1 cellular context compared by ENCODE assay signal in genomic region chr5:10627185-10628115, GRCh38.
TF ChIP-seq lines count a peak whose summit lies in the region.

No MANE protein-coding gene starts in this region.

TF ChIP-seq in HepG2, 621 proteins besides CTCF, POLR2A, EP300 and RAD21 (continued from another document and continues in another):
- TF ChIP-seq, protein P1, sequence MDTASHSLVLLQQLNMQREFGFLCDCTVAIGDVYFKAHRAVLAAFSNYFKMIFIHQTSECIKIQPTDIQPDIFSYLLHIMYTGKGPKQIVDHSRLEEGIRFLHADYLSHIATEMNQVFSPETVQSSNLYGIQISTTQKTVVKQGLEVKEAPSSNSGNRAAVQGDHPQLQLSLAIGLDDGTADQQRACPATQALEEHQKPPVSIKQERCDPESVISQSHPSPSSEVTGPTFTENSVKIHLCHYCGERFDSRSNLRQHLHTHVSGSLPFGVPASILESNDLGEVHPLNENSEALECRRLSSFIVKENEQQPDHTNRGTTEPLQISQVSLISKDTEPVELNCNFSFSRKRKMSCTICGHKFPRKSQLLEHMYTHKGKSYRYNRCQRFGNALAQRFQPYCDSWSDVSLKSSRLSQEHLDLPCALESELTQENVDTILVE (CRISPR knock-in tag; IDR thresholded peaks at IDR 0.05) = 0 out of 2 replicates have a peak, but pooled peaks have one; percentile 45
- TF ChIP-seq ZNF614 (CRISPR knock-in tag; IDR thresholded peaks at IDR 0.05; ENCODE audit: borderline replicate concordance) (peak; percentile 36; the same call in 1 of the 2 replicates), ATF2 (CRISPR knock-in tag; IDR thresholded peaks at IDR 0.05) (peak; percentile 80), SRSF1 (optimal IDR thresholded peaks at IDR 0.05; ENCODE audit: low read depth, low read length) (no peak), ZNF557 (CRISPR knock-in tag; IDR thresholded peaks at IDR 0.05) (no peak), ZNF20 (CRISPR knock-in tag; IDR thresholded peaks at IDR 0.05) (no peak), SAP130 (CRISPR knock-in tag; IDR thresholded peaks at IDR 0.05; ENCODE audit: low read depth) (0 out of 2 replicates have a peak, but pooled peaks have one; percentile 14), SALL1 (CRISPR knock-in tag; IDR thresholded peaks at IDR 0.05) (peak; percentile 28; the same call in 1 of the 2 replicates), SMC3 (IDR thresholded peaks at IDR 0.05; ENCODE audit: low read length) (peak; percentile 90), SP4 (CRISPR knock-in tag; IDR thresholded peaks at IDR 0.05) (no peak), KAT8 (CRISPR knock-in tag; IDR thresholded peaks at IDR 0.05) (no peak), NFATC3 (CRISPR knock-in tag; IDR thresholded peaks at IDR 0.05) (no peak), CREB1 (IDR thresholded peaks at IDR 0.05) (peak; percentile 55), CREB1 (CRISPR knock-in tag; IDR thresholded peaks at IDR 0.05) (no peak), ZBTB21 (CRISPR knock-in tag; IDR thresholded peaks at IDR 0.05) (peak; percentile 56; the same call in 1 of the 2 replicates), ZSCAN25 (CRISPR knock-in tag; IDR thresholded peaks at IDR 0.05) (peak; percentile 60), ZNF343 (CRISPR knock-in tag; IDR thresholded peaks at IDR 0.05) (no peak), ZFP62 (CRISPR knock-in tag; IDR thresholded peaks at IDR 0.05) (no peak), NFYC (CRISPR knock-in tag; IDR thresholded peaks at IDR 0.05) (peak; percentile 58), SMARCC2 (IDR thresholded peaks at IDR 0.05) (no peak), ZNF543 (CRISPR knock-in tag; IDR thresholded peaks at IDR 0.05) (no peak), ARID3A (IDR thresholded peaks at IDR 0.05; ENCODE audit: low read depth, low read length) (0 out of 2 replicates have a peak, but pooled peaks have one; percentile 30), MXD4 (CRISPR knock-in tag; IDR thresholded peaks at IDR 0.05) (0 out of 2 replicates have a peak, but pooled peaks have one; percentile 37), MAX (IDR thresholded peaks at IDR 0.05) (peak; percentile 41; the same call in 1 of the 2 replicates)
- TF ChIP-seq, protein P2, sequence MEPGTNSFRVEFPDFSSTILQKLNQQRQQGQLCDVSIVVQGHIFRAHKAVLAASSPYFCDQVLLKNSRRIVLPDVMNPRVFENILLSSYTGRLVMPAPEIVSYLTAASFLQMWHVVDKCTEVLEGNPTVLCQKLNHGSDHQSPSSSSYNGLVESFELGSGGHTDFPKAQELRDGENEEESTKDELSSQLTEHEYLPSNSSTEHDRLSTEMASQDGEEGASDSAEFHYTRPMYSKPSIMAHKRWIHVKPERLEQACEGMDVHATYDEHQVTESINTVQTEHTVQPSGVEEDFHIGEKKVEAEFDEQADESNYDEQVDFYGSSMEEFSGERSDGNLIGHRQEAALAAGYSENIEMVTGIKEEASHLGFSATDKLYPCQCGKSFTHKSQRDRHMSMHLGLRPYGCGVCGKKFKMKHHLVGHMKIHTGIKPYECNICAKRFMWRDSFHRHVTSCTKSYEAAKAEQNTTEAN (CRISPR knock-in tag; conservative IDR thresholded peaks at IDR 0.05) = no peak
- TF ChIP-seq, protein P3, sequence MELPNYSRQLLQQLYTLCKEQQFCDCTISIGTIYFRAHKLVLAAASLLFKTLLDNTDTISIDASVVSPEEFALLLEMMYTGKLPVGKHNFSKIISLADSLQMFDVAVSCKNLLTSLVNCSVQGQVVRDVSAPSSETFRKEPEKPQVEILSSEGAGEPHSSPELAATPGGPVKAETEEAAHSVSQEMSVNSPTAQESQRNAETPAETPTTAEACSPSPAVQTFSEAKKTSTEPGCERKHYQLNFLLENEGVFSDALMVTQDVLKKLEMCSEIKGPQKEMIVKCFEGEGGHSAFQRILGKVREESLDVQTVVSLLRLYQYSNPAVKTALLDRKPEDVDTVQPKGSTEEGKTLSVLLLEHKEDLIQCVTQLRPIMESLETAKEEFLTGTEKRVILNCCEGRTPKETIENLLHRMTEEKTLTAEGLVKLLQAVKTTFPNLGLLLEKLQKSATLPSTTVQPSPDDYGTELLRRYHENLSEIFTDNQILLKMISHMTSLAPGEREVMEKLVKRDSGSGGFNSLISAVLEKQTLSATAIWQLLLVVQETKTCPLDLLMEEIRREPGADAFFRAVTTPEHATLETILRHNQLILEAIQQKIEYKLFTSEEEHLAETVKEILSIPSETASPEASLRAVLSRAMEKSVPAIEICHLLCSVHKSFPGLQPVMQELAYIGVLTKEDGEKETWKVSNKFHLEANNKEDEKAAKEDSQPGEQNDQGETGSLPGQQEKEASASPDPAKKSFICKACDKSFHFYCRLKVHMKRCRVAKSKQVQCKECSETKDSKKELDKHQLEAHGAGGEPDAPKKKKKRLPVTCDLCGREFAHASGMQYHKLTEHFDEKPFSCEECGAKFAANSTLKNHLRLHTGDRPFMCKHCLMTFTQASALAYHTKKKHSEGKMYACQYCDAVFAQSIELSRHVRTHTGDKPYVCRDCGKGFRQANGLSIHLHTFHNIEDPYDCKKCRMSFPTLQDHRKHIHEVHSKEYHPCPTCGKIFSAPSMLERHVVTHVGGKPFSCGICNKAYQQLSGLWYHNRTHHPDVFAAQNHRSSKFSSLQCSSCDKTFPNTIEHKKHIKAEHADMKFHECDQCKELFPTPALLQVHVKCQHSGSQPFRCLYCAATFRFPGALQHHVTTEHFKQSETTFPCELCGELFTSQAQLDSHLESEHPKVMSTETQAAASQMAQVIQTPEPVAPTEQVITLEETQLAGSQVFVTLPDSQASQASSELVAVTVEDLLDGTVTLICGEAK (IDR thresholded peaks at IDR 0.05) = no peak
- TF ChIP-seq, protein P3 (CRISPR knock-in tag; IDR thresholded peaks at IDR 0.05) = no peak
- TF ChIP-seq, protein P4, sequence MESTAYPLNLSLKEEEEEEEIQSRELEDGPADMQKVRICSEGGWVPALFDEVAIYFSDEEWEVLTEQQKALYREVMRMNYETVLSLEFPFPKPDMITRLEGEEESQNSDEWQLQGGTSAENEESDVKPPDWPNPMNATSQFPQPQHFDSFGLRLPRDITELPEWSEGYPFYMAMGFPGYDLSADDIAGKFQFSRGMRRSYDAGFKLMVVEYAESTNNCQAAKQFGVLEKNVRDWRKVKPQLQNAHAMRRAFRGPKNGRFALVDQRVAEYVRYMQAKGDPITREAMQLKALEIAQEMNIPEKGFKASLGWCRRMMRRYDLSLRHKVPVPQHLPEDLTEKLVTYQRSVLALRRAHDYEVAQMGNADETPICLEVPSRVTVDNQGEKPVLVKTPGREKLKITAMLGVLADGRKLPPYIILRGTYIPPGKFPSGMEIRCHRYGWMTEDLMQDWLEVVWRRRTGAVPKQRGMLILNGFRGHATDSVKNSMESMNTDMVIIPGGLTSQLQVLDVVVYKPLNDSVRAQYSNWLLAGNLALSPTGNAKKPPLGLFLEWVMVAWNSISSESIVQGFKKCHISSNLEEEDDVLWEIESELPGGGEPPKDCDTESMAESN (CRISPR knock-in tag; conservative IDR thresholded peaks at IDR 0.05) = 0 out of 2 replicates have a peak, but pooled peaks have one; percentile 21
- TF ChIP-seq, protein P5, sequence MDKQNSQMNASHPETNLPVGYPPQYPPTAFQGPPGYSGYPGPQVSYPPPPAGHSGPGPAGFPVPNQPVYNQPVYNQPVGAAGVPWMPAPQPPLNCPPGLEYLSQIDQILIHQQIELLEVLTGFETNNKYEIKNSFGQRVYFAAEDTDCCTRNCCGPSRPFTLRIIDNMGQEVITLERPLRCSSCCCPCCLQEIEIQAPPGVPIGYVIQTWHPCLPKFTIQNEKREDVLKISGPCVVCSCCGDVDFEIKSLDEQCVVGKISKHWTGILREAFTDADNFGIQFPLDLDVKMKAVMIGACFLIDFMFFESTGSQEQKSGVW (CRISPR knock-in tag; IDR thresholded peaks at IDR 0.05; ENCODE audit: borderline replicate concordance) = no peak
- TF ChIP-seq, protein P6, sequence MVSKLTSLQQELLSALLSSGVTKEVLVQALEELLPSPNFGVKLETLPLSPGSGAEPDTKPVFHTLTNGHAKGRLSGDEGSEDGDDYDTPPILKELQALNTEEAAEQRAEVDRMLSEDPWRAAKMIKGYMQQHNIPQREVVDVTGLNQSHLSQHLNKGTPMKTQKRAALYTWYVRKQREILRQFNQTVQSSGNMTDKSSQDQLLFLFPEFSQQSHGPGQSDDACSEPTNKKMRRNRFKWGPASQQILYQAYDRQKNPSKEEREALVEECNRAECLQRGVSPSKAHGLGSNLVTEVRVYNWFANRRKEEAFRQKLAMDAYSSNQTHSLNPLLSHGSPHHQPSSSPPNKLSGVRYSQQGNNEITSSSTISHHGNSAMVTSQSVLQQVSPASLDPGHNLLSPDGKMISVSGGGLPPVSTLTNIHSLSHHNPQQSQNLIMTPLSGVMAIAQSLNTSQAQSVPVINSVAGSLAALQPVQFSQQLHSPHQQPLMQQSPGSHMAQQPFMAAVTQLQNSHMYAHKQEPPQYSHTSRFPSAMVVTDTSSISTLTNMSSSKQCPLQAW (CRISPR knock-in tag; IDR thresholded peaks at IDR 0.05) = peak; percentile 21; the same call in 1 of the 2 replicates
- TF ChIP-seq, protein P7, sequence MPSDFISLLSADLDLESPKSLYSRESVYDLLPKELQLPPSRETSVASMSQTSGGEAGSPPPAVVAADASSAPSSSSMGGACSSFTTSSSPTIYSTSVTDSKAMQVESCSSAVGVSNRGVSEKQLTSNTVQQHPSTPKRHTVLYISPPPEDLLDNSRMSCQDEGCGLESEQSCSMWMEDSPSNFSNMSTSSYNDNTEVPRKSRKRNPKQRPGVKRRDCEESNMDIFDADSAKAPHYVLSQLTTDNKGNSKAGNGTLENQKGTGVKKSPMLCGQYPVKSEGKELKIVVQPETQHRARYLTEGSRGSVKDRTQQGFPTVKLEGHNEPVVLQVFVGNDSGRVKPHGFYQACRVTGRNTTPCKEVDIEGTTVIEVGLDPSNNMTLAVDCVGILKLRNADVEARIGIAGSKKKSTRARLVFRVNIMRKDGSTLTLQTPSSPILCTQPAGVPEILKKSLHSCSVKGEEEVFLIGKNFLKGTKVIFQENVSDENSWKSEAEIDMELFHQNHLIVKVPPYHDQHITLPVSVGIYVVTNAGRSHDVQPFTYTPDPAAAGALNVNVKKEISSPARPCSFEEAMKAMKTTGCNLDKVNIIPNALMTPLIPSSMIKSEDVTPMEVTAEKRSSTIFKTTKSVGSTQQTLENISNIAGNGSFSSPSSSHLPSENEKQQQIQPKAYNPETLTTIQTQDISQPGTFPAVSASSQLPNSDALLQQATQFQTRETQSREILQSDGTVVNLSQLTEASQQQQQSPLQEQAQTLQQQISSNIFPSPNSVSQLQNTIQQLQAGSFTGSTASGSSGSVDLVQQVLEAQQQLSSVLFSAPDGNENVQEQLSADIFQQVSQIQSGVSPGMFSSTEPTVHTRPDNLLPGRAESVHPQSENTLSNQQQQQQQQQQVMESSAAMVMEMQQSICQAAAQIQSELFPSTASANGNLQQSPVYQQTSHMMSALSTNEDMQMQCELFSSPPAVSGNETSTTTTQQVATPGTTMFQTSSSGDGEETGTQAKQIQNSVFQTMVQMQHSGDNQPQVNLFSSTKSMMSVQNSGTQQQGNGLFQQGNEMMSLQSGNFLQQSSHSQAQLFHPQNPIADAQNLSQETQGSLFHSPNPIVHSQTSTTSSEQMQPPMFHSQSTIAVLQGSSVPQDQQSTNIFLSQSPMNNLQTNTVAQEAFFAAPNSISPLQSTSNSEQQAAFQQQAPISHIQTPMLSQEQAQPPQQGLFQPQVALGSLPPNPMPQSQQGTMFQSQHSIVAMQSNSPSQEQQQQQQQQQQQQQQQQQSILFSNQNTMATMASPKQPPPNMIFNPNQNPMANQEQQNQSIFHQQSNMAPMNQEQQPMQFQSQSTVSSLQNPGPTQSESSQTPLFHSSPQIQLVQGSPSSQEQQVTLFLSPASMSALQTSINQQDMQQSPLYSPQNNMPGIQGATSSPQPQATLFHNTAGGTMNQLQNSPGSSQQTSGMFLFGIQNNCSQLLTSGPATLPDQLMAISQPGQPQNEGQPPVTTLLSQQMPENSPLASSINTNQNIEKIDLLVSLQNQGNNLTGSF (CRISPR knock-in tag; IDR thresholded peaks at IDR 0.05) = no peak
